ENCODE assay signal across 8 cellular contexts in genomic region chr5:172769324-172769597, GRCh38. TPM values are rescaled to one million over a fixed set of nuclear protein-coding genes. Genes with fewer than 3 reads are reported as not detected.
DNase-seq lines count a peak whose midpoint lies in the region; ATAC-seq and TF ChIP-seq lines count a peak whose summit lies in the region.

No MANE protein-coding gene starts in this region.

- H3K4me3 Mint-ChIP-seq in WTC11 = peak overlapping the region; percentile 88

- no peaks in the 10 kb centered on the region for H4K20me1 ChIP-seq in DOHH2 (ENCODE audit: control insufficient read depth, insufficient read depth, low read depth, low read length)

- intact Hi-C loops in head of caudate nucleus (cut with DNase I) = no loop called here

- H3K4me1 Mint-ChIP-seq in WTC11 = peaks cover 37% of the 10 kb centered on the region

- CTCF ChIA-PET in WTC11 (lab: Charles Lee) = interaction anchor here (1.1 to 5.2 kb wide), 3 partner anchors 52 to 137 kb away, joined by 3 to 72 read pairs (median 63); no protein-coding TSS in a partner anchor

- H3K4me2 ChIP-seq in DOHH2 (ENCODE audit: low read length) = peak overlapping the region; percentile 97; the same call in 1 of the 2 replicates

- POLR2A ChIA-PET in WTC11 (lab: Charles Lee) = interaction anchor here (1.3 kb wide), 1 partner anchor 43 kb away, joined by 3 read pairs; no protein-coding TSS in a partner anchor

- peaks cover 5% of the 10 kb centered on the region; the same call in 1 of the 2 replicates for H3K79me2 ChIP-seq in DOHH2 (ENCODE audit: control insufficient read depth, low read length)

- H3K4me1 ChIP-seq in DOHH2 (ENCODE audit: control insufficient read depth, low read length) (peaks cover 39% of the 10 kb centered on the region), foreskin keratinocyte (peaks cover 5% of the 10 kb centered on the region)

- H3K27ac Mint-ChIP-seq in WTC11 = no peak overlapping the region

- peaks cover 3% of the 10 kb centered on the region; the same call in 1 of the 2 replicates for H3F3A ChIP-seq in DOHH2 (ENCODE audit: control insufficient read depth, insufficient read depth)

- H3K27ac ChIP-seq in DOHH2 (ENCODE audit: low read depth, low read length) = no peak overlapping the region
- peak overlapping the region; percentile 98 for H3K27ac ChIP-seq in foreskin keratinocyte

- H3K4me3 ChIP-seq in DOHH2 (ENCODE audit: low read length) (no peak overlapping the region), retinal pigment epithelial cell (ENCODE audit: low read length) (peak overlapping the region; percentile 91)

- H3K9me3 ChIP-seq in DOHH2 (ENCODE audit: control insufficient read depth, insufficient read depth, low read length) = no peaks in the 10 kb centered on the region

- H3K36me3 Mint-ChIP-seq in WTC11 = peaks cover 13% of the 10 kb centered on the region

- no peaks in the 10 kb centered on the region for H3K9me3 Mint-ChIP-seq in WTC11

- peaks cover 32% of the 10 kb centered on the region for H3K27me3 Mint-ChIP-seq in WTC11 (ENCODE audit: low read depth)

- H3K36me3 ChIP-seq in DOHH2 (ENCODE audit: control insufficient read depth, low read length) = peaks cover 9% of the 10 kb centered on the region; the same call in 1 of the 2 replicates

- DNase-seq in WTC11 (ENCODE audit: low spot score) = no peak
- DNase-seq in foreskin keratinocyte = peak in 1 of 2 donors; percentile 30
- DNase-seq in retinal pigment epithelial cell (ENCODE audit: low read depth) = no peak
- no peak for DNase-seq in inferior parietal cortex (ENCODE audit: extremely low spot score)
- no peak for DNase-seq in head of caudate nucleus
- no peak for DNase-seq in SKM-1 (lab: John Stamatoyannopoulos, UW; ENCODE audit: unreplicated experiment)
- no peak for DNase-seq in NCI-H82 treated with DMSO at 0.1 percent for 48 hours (lab: John Stamatoyannopoulos, UW; ENCODE audit: unreplicated experiment)

- TF ChIP-seq CTCF in DOHH2 (IDR thresholded peaks at IDR 0.05; ENCODE audit: low read depth, low read length, poor library complexity, severe bottlenecking) (no peak), WTC11 (IDR thresholded peaks at IDR 0.05) (no peak), foreskin keratinocyte (conservative IDR thresholded peaks at IDR 0.05) (no peak), retinal pigment epithelial cell (conservative IDR thresholded peaks at IDR 0.05; ENCODE audit: low read depth, low read length) (no peak)

- H3K27me3 ChIP-seq in DOHH2 (ENCODE audit: control insufficient read depth, low read length) = peaks cover 5% of the 10 kb centered on the region; the same call in 1 of the 2 replicates
- no peaks in the 10 kb centered on the region for H3K27me3 ChIP-seq in foreskin keratinocyte

- no peaks in the 10 kb centered on the region for H3K9me2 ChIP-seq in DOHH2 (replicated peaks; ENCODE audit: control insufficient read depth, low read length)

- ATAC-seq in WTC11 (no peak), foreskin keratinocyte (no peak)

TF ChIP-seq in WTC11, 78 proteins besides CTCF, POLR2A, EP300 and RAD21 (continues in another document):
- TF ChIP-seq ZNF512 (CRISPR knock-in tag; IDR thresholded peaks at IDR 0.05; ENCODE audit: borderline replicate concordance) (no peak), FOXJ3 (CRISPR knock-in tag; IDR thresholded peaks at IDR 0.05; ENCODE audit: borderline replicate concordance) (no peak), ATF6 (CRISPR knock-in tag; IDR thresholded peaks at IDR 0.05) (no peak), MAX (CRISPR knock-in tag; IDR thresholded peaks at IDR 0.05) (no peak), ZNF219 (CRISPR knock-in tag; IDR thresholded peaks at IDR 0.05; ENCODE audit: borderline replicate concordance) (no peak), NR3C1 (CRISPR knock-in tag; conservative IDR thresholded peaks at IDR 0.05; ENCODE audit: low read depth) (no peak), GRHL2 (CRISPR knock-in tag; IDR thresholded peaks at IDR 0.05; ENCODE audit: insufficient replicate concordance, severe bottlenecking) (no peak), PREB (CRISPR knock-in tag; IDR thresholded peaks at IDR 0.05; ENCODE audit: borderline replicate concordance) (no peak), STAT6 (CRISPR knock-in tag; conservative IDR thresholded peaks at IDR 0.05; ENCODE audit: low read depth) (no peak), ZNF423 (CRISPR knock-in tag; IDR thresholded peaks at IDR 0.05) (no peak), SP1 (CRISPR knock-in tag; conservative IDR thresholded peaks at IDR 0.05) (no peak), NFE2L1 (CRISPR knock-in tag; IDR thresholded peaks at IDR 0.05) (no peak)

RNA-seq across cellular contexts. Expression of gene DUSP1, which starts 1.7 kb away (rescaled TPM):
- total RNA-seq in WTC11 (2021) = 9.5 to 12.4 TPM (median 11.0 TPM) in 3 replicates
- 10.2 and 14.2 TPM in 2 replicates for total RNA-seq in foreskin keratinocyte
- polyA plus RNA-seq in foreskin keratinocyte = 6.2 and 10.7 TPM in 2 replicates
